22 cellular contexts compared by ENCODE assay signal in genomic region chr22:21827628-21828267, GRCh38. TPM values are rescaled to one million over a fixed set of nuclear protein-coding genes. Genes with fewer than 3 reads are reported as not detected.
DNase-seq lines count a peak whose midpoint lies in the region; ATAC-seq and TF ChIP-seq lines count a peak whose summit lies in the region.
"Had no signal": no experiment of that assay in that cellular context is flagged by ENCODE, and none has a peak within 500 bp of the region (broad histone marks: within the 10 kb centered on the region; RNA-seq: fewer than 3 reads in every experiment).

No MANE protein-coding gene starts in this region.

- H3K4me1 ChIP-seq in MM.1S (ENCODE audit: low read length): no peaks in the 10 kb centered on the region
- H3K4me1 ChIP-seq: right lobe of liver had no signal

- peak overlapping the region; percentile 1 for H3K27ac Mint-ChIP-seq in activated CD4-positive, alpha-beta T cell treated with anti-CD3 and anti-CD28 coated beads, Interleukin-2, amount 10 ng/mL, durations not matched to agents 24 days and 14 days
- no peak overlapping the region for H3K27ac Mint-ChIP-seq in activated CD4-positive, alpha-beta T cell treated with anti-CD3 and anti-CD28 coated beads, Interleukin-2, amount 10 ng/mL, durations not matched to agents 7 days and 5 days
- peak overlapping the region; percentile 7 for H3K27ac Mint-ChIP-seq in activated T-helper 17 cell treated with anti-CD3 and anti-CD28 coated beads, Interleukin-2, amount 50 U/mL, for 72 hours
- peak overlapping the region; percentile 17 for H3K27ac Mint-ChIP-seq in mesothelial cell of epicardium
- peak overlapping the region; percentile 27 for H3K27ac Mint-ChIP-seq in stimulated activated naive B cell treated with anti-CD40 and anti-IgM and Interleukin-4, amounts not matched to agents 10 μg/mL and 1 μg/mL and 100 μg/mL, for 72 hours

- H3K27me3 Mint-ChIP-seq in activated CD4-positive, alpha-beta T cell treated with anti-CD3 and anti-CD28 coated beads, Interleukin-2, amount 10 ng/mL, durations not matched to agents 24 days and 14 days: no peaks in the 10 kb centered on the region
- H3K27me3 Mint-ChIP-seq in activated CD4-positive, alpha-beta T cell treated with anti-CD3 and anti-CD28 coated beads, Interleukin-2, amount 10 ng/mL, durations not matched to agents 7 days and 5 days: no peaks in the 10 kb centered on the region
- H3K27me3 Mint-ChIP-seq in activated T-helper 17 cell treated with anti-CD3 and anti-CD28 coated beads, Interleukin-2, amount 50 U/mL, for 72 hours: no peaks in the 10 kb centered on the region
- H3K27me3 Mint-ChIP-seq in mesothelial cell of epicardium (ENCODE audit: low read depth): no peaks in the 10 kb centered on the region
- no peaks in the 10 kb centered on the region for H3K27me3 Mint-ChIP-seq in stimulated activated naive B cell treated with anti-CD40 and anti-IgM and Interleukin-4, amounts not matched to agents 10 μg/mL and 1 μg/mL and 100 μg/mL, for 72 hours

- no peak overlapping the region for H2AFZ ChIP-seq in MM.1S (ENCODE audit: low read length)
- H2AFZ ChIP-seq: GM23248 had no signal

- H3K4me2 ChIP-seq in MM.1S (ENCODE audit: low read depth, low read length): no peak overlapping the region
- H3K4me2 ChIP-seq: SK-N-SH had no signal

- intact Hi-C loops in activated CD4-positive, alpha-beta T cell treated with anti-CD3 and anti-CD28 coated beads, Interleukin-2, amount 10 ng/mL, durations not matched to agents 24 days and 14 days (cut with micrococcal nuclease): no loop called here

- H3K4me3 Mint-ChIP-seq in activated CD4-positive, alpha-beta T cell treated with anti-CD3 and anti-CD28 coated beads, Interleukin-2, amount 10 ng/mL, durations not matched to agents 24 days and 14 days: no peak overlapping the region
- H3K4me3 Mint-ChIP-seq in activated CD4-positive, alpha-beta T cell treated with anti-CD3 and anti-CD28 coated beads, Interleukin-2, amount 10 ng/mL, durations not matched to agents 7 days and 5 days: no peak overlapping the region
- no peak overlapping the region for H3K4me3 Mint-ChIP-seq in activated T-helper 17 cell treated with anti-CD3 and anti-CD28 coated beads, Interleukin-2, amount 50 U/mL, for 72 hours
- H3K4me3 Mint-ChIP-seq in mesothelial cell of epicardium: no peak overlapping the region
- no peak overlapping the region for H3K4me3 Mint-ChIP-seq in stimulated activated naive B cell treated with anti-CD40 and anti-IgM and Interleukin-4, amounts not matched to agents 10 μg/mL and 1 μg/mL and 100 μg/mL, for 72 hours
- H3K4me3 Mint-ChIP-seq: neural crest cell had no signal

- H3K9me3 Mint-ChIP-seq in activated CD4-positive, alpha-beta T cell treated with anti-CD3 and anti-CD28 coated beads, Interleukin-2, amount 10 ng/mL, durations not matched to agents 24 days and 14 days: no peaks in the 10 kb centered on the region
- H3K9me3 Mint-ChIP-seq in activated CD4-positive, alpha-beta T cell treated with anti-CD3 and anti-CD28 coated beads, Interleukin-2, amount 10 ng/mL, durations not matched to agents 7 days and 5 days: no peaks in the 10 kb centered on the region
- H3K9me3 Mint-ChIP-seq in activated T-helper 17 cell treated with anti-CD3 and anti-CD28 coated beads, Interleukin-2, amount 50 U/mL, for 72 hours: no peaks in the 10 kb centered on the region
- H3K9me3 Mint-ChIP-seq in mesothelial cell of epicardium: peaks cover 3% of the 10 kb centered on the region
- H3K9me3 Mint-ChIP-seq in stimulated activated naive B cell treated with anti-CD40 and anti-IgM and Interleukin-4, amounts not matched to agents 10 μg/mL and 1 μg/mL and 100 μg/mL, for 72 hours: no peaks in the 10 kb centered on the region
- H3K9me3 Mint-ChIP-seq: neural crest cell had no signal

- peaks cover 90% of the 10 kb centered on the region for H3K79me2 ChIP-seq in MM.1S (ENCODE audit: low read length)

- H3K4me1 Mint-ChIP-seq in activated CD4-positive, alpha-beta T cell treated with anti-CD3 and anti-CD28 coated beads, Interleukin-2, amount 10 ng/mL, durations not matched to agents 24 days and 14 days: peaks cover 26% of the 10 kb centered on the region
- H3K4me1 Mint-ChIP-seq in activated CD4-positive, alpha-beta T cell treated with anti-CD3 and anti-CD28 coated beads, Interleukin-2, amount 10 ng/mL, durations not matched to agents 7 days and 5 days: peaks cover 19% of the 10 kb centered on the region
- peaks cover 43% of the 10 kb centered on the region for H3K4me1 Mint-ChIP-seq in activated T-helper 17 cell treated with anti-CD3 and anti-CD28 coated beads, Interleukin-2, amount 50 U/mL, for 72 hours
- H3K4me1 Mint-ChIP-seq in mesothelial cell of epicardium: peaks cover 19% of the 10 kb centered on the region
- H3K4me1 Mint-ChIP-seq in stimulated activated naive B cell treated with anti-CD40 and anti-IgM and Interleukin-4, amounts not matched to agents 10 μg/mL and 1 μg/mL and 100 μg/mL, for 72 hours: peaks cover 48 to 77% of the 10 kb centered on the region in 2 donors

- peaks cover 18% of the 10 kb centered on the region for H4K20me1 ChIP-seq in MM.1S (ENCODE audit: insufficient read depth, low read length)

- TF ChIP-seq CTCF in mesothelial cell of epicardium (IDR thresholded peaks at IDR 0.05; ENCODE audit: unreplicated experiment) (no peak), MM.1S (IDR thresholded peaks at IDR 0.05; ENCODE audit: low read length) (no peak)

- no peak for DNase-seq in activated CD4-positive, alpha-beta T cell treated with anti-CD3 and anti-CD28 coated beads, Interleukin-2, amount 10 ng/mL, durations not matched to agents 24 days and 14 days
- no peak for DNase-seq in activated CD4-positive, alpha-beta T cell treated with anti-CD3 and anti-CD28 coated beads, Interleukin-2, amount 10 ng/mL, durations not matched to agents 7 days and 5 days
- DNase-seq in mesothelial cell of epicardium (ENCODE audit: low spot score in 2 of 2, unreplicated experiment in 2 of 2) (no peak), UCSD-AML1 (lab: John Stamatoyannopoulos, UW; ENCODE audit: unreplicated experiment) (no peak), HPDE6-E6E7 (ENCODE audit: extremely low spot score) (no peak), MM.1S (no peak)
- DNase-seq in stimulated activated naive B cell treated with anti-CD40 and anti-IgM and Interleukin-4, amounts not matched to agents 10 μg/mL and 1 μg/mL and 100 μg/mL, for 72 hours: no peak
- DNase-seq: 8988T; activated CD4-positive, alpha-beta T cell treated with anti-CD3 and anti-CD28 coated beads, Interleukin-2, amount 50 U/mL, for 1 hour; central memory CD4-positive, alpha-beta T cell; GM23248; islet precursor cell; posterior cingulate gyrus; right lobe of liver; SK-N-SH; stimulated activated CD4-positive, alpha-beta T cell treated with anti-CD3 and anti-CD28 coated beads, Interleukin-4, amount 100 ng/mL, for 1 hour; T-helper 2 cell; uterus had no signal

- peaks cover 2% of the 10 kb centered on the region for H3K36me3 Mint-ChIP-seq in activated CD4-positive, alpha-beta T cell treated with anti-CD3 and anti-CD28 coated beads, Interleukin-2, amount 10 ng/mL, durations not matched to agents 24 days and 14 days (ENCODE audit: low read depth)
- H3K36me3 Mint-ChIP-seq in activated CD4-positive, alpha-beta T cell treated with anti-CD3 and anti-CD28 coated beads, Interleukin-2, amount 10 ng/mL, durations not matched to agents 7 days and 5 days (ENCODE audit: low read depth): peaks cover 3% of the 10 kb centered on the region
- no peaks in the 10 kb centered on the region for H3K36me3 Mint-ChIP-seq in activated T-helper 17 cell treated with anti-CD3 and anti-CD28 coated beads, Interleukin-2, amount 50 U/mL, for 72 hours (ENCODE audit: low read depth)
- no peaks in the 10 kb centered on the region for H3K36me3 Mint-ChIP-seq in mesothelial cell of epicardium
- peaks cover 10 to 26% of the 10 kb centered on the region in 2 donors for H3K36me3 Mint-ChIP-seq in stimulated activated naive B cell treated with anti-CD40 and anti-IgM and Interleukin-4, amounts not matched to agents 10 μg/mL and 1 μg/mL and 100 μg/mL, for 72 hours

- no peaks in the 10 kb centered on the region for H3K36me3 ChIP-seq in MM.1S (replicated peaks; ENCODE audit: insufficient read depth, low read length)
- H3K36me3 ChIP-seq: right lobe of liver, suprapubic skin, uterus had no signal

- no peaks in the 10 kb centered on the region; the same call in 1 of the 2 replicates for H3F3A ChIP-seq in MM.1S (ENCODE audit: insufficient read depth, low read length)

- H3K9ac ChIP-seq in MM.1S (ENCODE audit: low read length): no peak overlapping the region
- H3K9ac ChIP-seq: GM23248, SK-N-SH had no signal

- no peak for ATAC-seq in activated T-helper 17 cell treated with anti-CD3 and anti-CD28 coated beads, Interleukin-2, amount 50 U/mL, for 72 hours (replicated peaks)
- ATAC-seq in stimulated activated naive B cell treated with anti-CD40 and anti-IgM and Interleukin-4, amounts not matched to agents 10 μg/mL and 1 μg/mL and 100 μg/mL, for 72 hours (replicated peaks): no peak
- ATAC-seq: HepG2, right lobe of liver had no signal

- H3K27ac ChIP-seq in MM.1S (ENCODE audit: low read length): no peak overlapping the region
- H3K27ac ChIP-seq: GM23248, right lobe of liver, suprapubic skin, uterus had no signal

- H3K4me3 ChIP-seq in MM.1S (ENCODE audit: low read length): no peak overlapping the region
- H3K4me3 ChIP-seq: GM23248, right lobe of liver, suprapubic skin, uterus had no signal

- no peaks in the 10 kb centered on the region for H3K9me2 ChIP-seq in MM.1S (replicated peaks; ENCODE audit: insufficient read depth, low read length)
- H3K9me2 ChIP-seq: SK-N-SH had no signal

- H3K27me3 ChIP-seq in MM.1S (replicated peaks; ENCODE audit: insufficient read depth, low read length): no peaks in the 10 kb centered on the region
- H3K27me3 ChIP-seq: right lobe of liver, suprapubic skin, uterus had no signal

- POLR2A ChIA-PET in activated CD4-positive, alpha-beta T cell treated with anti-CD3 and anti-CD28 coated beads, Interleukin-2, amount 10 ng/mL, durations not matched to agents 7 days and 5 days (lab: Charles Lee): no interaction called here

- CTCF ChIA-PET in activated CD4-positive, alpha-beta T cell treated with anti-CD3 and anti-CD28 coated beads, Interleukin-2, amount 10 ng/mL, durations not matched to agents 7 days and 5 days (lab: Charles Lee): no interaction called here

- H3K9me3 ChIP-seq in MM.1S (replicated peaks; ENCODE audit: insufficient read depth, low read length): no peaks in the 10 kb centered on the region
- H3K9me3 ChIP-seq: right lobe of liver, SK-N-SH, suprapubic skin, uterus had no signal

RNA-seq across cellular contexts. Expression of gene MAPK1, which starts 39.7 kb away (rescaled TPM):
- total RNA-seq in activated CD4-positive, alpha-beta T cell treated with anti-CD3 and anti-CD28 coated beads, Interleukin-2, amount 10 ng/mL, durations not matched to agents 24 days and 14 days: 101 TPM in 2 replicates
- total RNA-seq in activated CD4-positive, alpha-beta T cell treated with anti-CD3 and anti-CD28 coated beads, Interleukin-2, amount 10 ng/mL, durations not matched to agents 7 days and 5 days: 100 to 1,000 TPM; 123 to 139 TPM
- total RNA-seq in activated T-helper 17 cell treated with anti-CD3 and anti-CD28 coated beads, Interleukin-2, amount 50 U/mL, for 72 hours: 10 to 100 TPM; 48.6 to 70.7 TPM
- total RNA-seq in mesothelial cell of epicardium: 90.2 to 92.9 TPM (median 90.4 TPM) in 3 replicates
